In the genomic region with DNA sequence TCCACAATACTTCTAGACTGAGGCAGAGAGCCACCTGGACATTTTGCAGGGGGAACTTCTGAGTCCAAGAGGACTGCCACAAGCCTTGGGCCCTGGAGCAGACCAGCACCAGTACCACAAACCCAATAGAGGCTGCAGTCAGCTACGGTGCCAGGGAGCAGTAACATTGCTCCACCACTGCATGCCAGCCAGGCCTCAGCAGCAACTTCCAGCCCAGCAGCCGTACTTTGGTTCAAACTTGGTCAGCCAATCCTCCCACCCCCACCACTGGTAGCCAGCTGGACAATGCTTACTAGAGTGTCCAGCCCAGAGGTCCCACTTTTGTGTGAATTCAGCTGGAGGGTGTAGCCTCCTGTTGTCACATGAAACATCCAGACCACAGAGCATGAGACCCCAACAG, we compare ENCODE assay signal across 30 cellular contexts.
"Had no signal": no experiment of that assay in that cellular context is flagged by ENCODE, and none has a peak within 500 bp of the region (broad histone marks: within the 10 kb centered on the region; RNA-seq: fewer than 3 reads in every experiment).

No MANE protein-coding gene starts in this region.

- H3K4me2 ChIP-seq: smooth muscle cell had no signal

- H3K9me3 ChIP-seq: prostate gland, testis, vagina had no signal

- H3K27me3 ChIP-seq: ovary, right atrium auricular region, spleen, suprapubic skin, testis, tibial artery, transverse colon, vagina had no signal

- H3K27ac ChIP-seq: ovary, parathyroid adenoma, prostate gland, right atrium auricular region, skin epidermis, spleen, suprapubic skin, testis, tibial artery, transverse colon, vagina had no signal

- H3K4me1 ChIP-seq: parathyroid adenoma, prostate gland, right atrium auricular region, spleen, suprapubic skin, testis, tibial artery, transverse colon, vagina had no signal

- ATAC-seq: naive thymus-derived CD8-positive, alpha-beta T cell; sciatic nerve; stimulated activated memory B cell treated with anti-CD40 and anti-IgM and Interleukin-4, amounts not matched to agents 10 μg/mL and 1 μg/mL and 100 μg/mL, for 72 hours; stimulated activated naive CD8-positive, alpha-beta T cell treated with anti-CD3 and anti-CD28 coated beads, Interleukin-15, amount 100 ng/mL, for 72 hours; stimulated activated naive CD8-positive, alpha-beta T cell treated with anti-CD3 and anti-CD28 coated beads, Interleukin-15, Interleukin-2, amounts not matched to agents 100 U/mL and 50 U/mL, for 24 hours had no signal

- H3K4me3 ChIP-seq: ovary, prostate gland, right atrium auricular region, skin epidermis, smooth muscle cell, spleen, suprapubic skin, testis, tibial artery, transverse colon, vagina had no signal

- H3K27me3 Mint-ChIP-seq: naive thymus-derived CD8-positive, alpha-beta T cell; stimulated activated memory B cell treated with anti-CD40 and anti-IgM and Interleukin-4, amounts not matched to agents 10 μg/mL and 1 μg/mL and 100 μg/mL, for 72 hours; stimulated activated naive CD8-positive, alpha-beta T cell treated with anti-CD3 and anti-CD28 coated beads, Interleukin-15, amount 100 ng/mL, for 72 hours; type B pancreatic cell had no signal

- H3K4me1 Mint-ChIP-seq: naive thymus-derived CD8-positive, alpha-beta T cell; nephron progenitor cell; neural crest cell; stimulated activated memory B cell treated with anti-CD40 and anti-IgM and Interleukin-4, amounts not matched to agents 10 μg/mL and 1 μg/mL and 100 μg/mL, for 72 hours; stimulated activated naive CD8-positive, alpha-beta T cell treated with anti-CD3 and anti-CD28 coated beads, Interleukin-15, amount 100 ng/mL, for 72 hours had no signal

- H2AFZ ChIP-seq: parathyroid adenoma had no signal

- H3K27ac Mint-ChIP-seq: naive thymus-derived CD8-positive, alpha-beta T cell; natural killer cell treated with Interleukin-12 subunit alpha and Interleukin-12 subunit beta and Interleukin-15 and Interleukin-18, amount 100 ng/mL, for 72 hours; nephron progenitor cell; stimulated activated memory B cell treated with anti-CD40 and anti-IgM and Interleukin-4, amounts not matched to agents 10 μg/mL and 1 μg/mL and 100 μg/mL, for 72 hours; stimulated activated naive CD8-positive, alpha-beta T cell treated with anti-CD3 and anti-CD28 coated beads, Interleukin-15, amount 100 ng/mL, for 72 hours; type B pancreatic cell had no signal

- H3K9ac ChIP-seq: parathyroid adenoma had no signal

- H3K4me3 Mint-ChIP-seq: naive thymus-derived CD8-positive, alpha-beta T cell; natural killer cell treated with Interleukin-12 subunit alpha and Interleukin-12 subunit beta and Interleukin-15 and Interleukin-18, amount 100 ng/mL, for 72 hours; nephron progenitor cell; neural crest cell; stimulated activated memory B cell treated with anti-CD40 and anti-IgM and Interleukin-4, amounts not matched to agents 10 μg/mL and 1 μg/mL and 100 μg/mL, for 72 hours; stimulated activated naive CD8-positive, alpha-beta T cell treated with anti-CD3 and anti-CD28 coated beads, Interleukin-15, amount 100 ng/mL, for 72 hours; type B pancreatic cell had no signal

- DNase-seq: naive thymus-derived CD8-positive, alpha-beta T cell; nephron progenitor cell; occipital lobe; retina; spleen; stimulated activated CD4-positive, alpha-beta T cell treated with anti-CD3 and anti-CD28 coated beads, Interleukin-12 subunit alpha, Interleukin-12 subunit beta, amount 100 ng/mL, for 4 hours; stimulated activated CD4-positive, alpha-beta T cell treated with anti-CD3 and anti-CD28 coated beads, Interleukin-1b, Interleukin-23, amount 100 ng/mL, for 48 hours; stimulated activated CD4-positive, alpha-beta T cell treated with anti-CD3 and anti-CD28 coated beads, Interleukin-4, amount 100 ng/mL, for 1 hour; stimulated activated CD4-positive, alpha-beta T cell treated with anti-CD3 and anti-CD28 coated beads, Interleukin-4, amount 100 ng/mL, for 4 hours; stimulated activated CD8-positive, alpha-beta memory T cell treated with anti-CD3 and anti-CD28 coated beads, Interleukin-4, amount 100 ng/mL, for 48 hours; stimulated activated naive CD4-positive, alpha-beta T cell; stimulated activated naive CD8-positive, alpha-beta T cell treated with anti-CD3 and anti-CD28 coated beads, Interleukin-15, amount 100 ng/mL, for 72 hours; stimulated activated naive CD8-positive, alpha-beta T cell treated with anti-CD3 and anti-CD28 coated beads, Interleukin-15, Interleukin-2, amounts not matched to agents 100 U/mL and 50 U/mL, for 24 hours; substantia nigra; testis; transverse colon had no signal
